In genomic region chr20:25198663-25199363, GRCh38 we compare ENCODE assay signal across 14 cellular contexts. TPM values are rescaled to one million over a fixed set of nuclear protein-coding genes. Genes with fewer than 3 reads are reported as not detected.
DNase-seq lines count a peak whose midpoint lies in the region; ATAC-seq, FAIRE-seq and TF ChIP-seq lines count a peak whose summit lies in the region.
"Had no signal": no experiment of that assay in that cellular context is flagged by ENCODE, and none has a peak within 500 bp of the region (broad histone marks: within the 10 kb centered on the region; RNA-seq: fewer than 3 reads in every experiment).

No MANE protein-coding gene starts in this region.

- peaks cover 24% of the 10 kb centered on the region for H3K4me1 ChIP-seq in CD8-positive, alpha-beta memory T cell (ENCODE audit: insufficient read depth, low read length)
- peaks cover 94% of the 10 kb centered on the region for H3K4me1 ChIP-seq in left ventricle myocardium inferior
- H3K4me1 ChIP-seq in gastrocnemius medialis, result peaks cover 6 to 26% of the 10 kb centered on the region in 2 donors
- peaks cover 11% of the 10 kb centered on the region for H3K4me1 ChIP-seq in upper lobe of right lung

- H3K4me1 Mint-ChIP-seq in CD8-positive, alpha-beta memory T cell, result peaks cover 61 to 76% (median 71%) of the 10 kb centered on the region in 3 donors
- peaks cover 66% of the 10 kb centered on the region for H3K4me1 Mint-ChIP-seq in T-helper 17 cell

- H3K4me3 ChIP-seq in CD8-positive, alpha-beta memory T cell (ENCODE audit: low read length), result no peak overlapping the region
- H3K4me3 ChIP-seq in left ventricle myocardium inferior (peak overlapping the region; percentile 98), gastrocnemius medialis (no peak overlapping the region), upper lobe of right lung (no peak overlapping the region)

- no peaks in the 10 kb centered on the region for H3K9me3 Mint-ChIP-seq in CD8-positive, alpha-beta memory T cell
- H3K9me3 Mint-ChIP-seq: activated naive CD8-positive, alpha-beta T cell treated with anti-CD3 and anti-CD28 coated beads, Interleukin-2, amount 10 ng/mL, durations not matched to agents 7 days and 5 days; stimulated activated naive CD8-positive, alpha-beta T cell treated with anti-CD3 and anti-CD28 coated beads, Interleukin-15, Interleukin-2, amounts not matched to agents 100 ng/mL and 50 ng/mL, for 24 hours had no signal

- peak overlapping the region in 6 of 8 donors; percentile 2 to 89 (median 52) for H3K27ac Mint-ChIP-seq in CD8-positive, alpha-beta memory T cell
- peak overlapping the region; percentile 77 for H3K27ac Mint-ChIP-seq in T-helper 17 cell
- H3K27ac Mint-ChIP-seq: activated naive CD8-positive, alpha-beta T cell treated with anti-CD3 and anti-CD28 coated beads, Interleukin-2, amount 10 ng/mL, durations not matched to agents 7 days and 5 days; stimulated activated naive CD8-positive, alpha-beta T cell treated with anti-CD3 and anti-CD28 coated beads, Interleukin-15, Interleukin-2, amounts not matched to agents 100 ng/mL and 50 ng/mL, for 24 hours had no signal

- CTCF ChIA-PET in CD8-positive, alpha-beta memory T cell (lab: Charles Lee), result no interaction called here

- no peaks in the 10 kb centered on the region for H3K36me3 ChIP-seq in CD8-positive, alpha-beta memory T cell (ENCODE audit: insufficient read depth, low read length)
- H3K36me3 ChIP-seq in left ventricle myocardium inferior (no peaks in the 10 kb centered on the region), gastrocnemius medialis (no peaks in the 10 kb centered on the region), upper lobe of right lung (no peaks in the 10 kb centered on the region)

- peaks cover 0 to 9% (median 7%) of the 10 kb centered on the region in 3 donors for H3K36me3 Mint-ChIP-seq in CD8-positive, alpha-beta memory T cell
- H3K36me3 Mint-ChIP-seq in T-helper 17 cell (ENCODE audit: low read depth), result peaks cover 2% of the 10 kb centered on the region

- H3K27ac ChIP-seq in CD8-positive, alpha-beta memory T cell (ENCODE audit: low read depth, low read length), result no peak overlapping the region
- H3K27ac ChIP-seq in left ventricle myocardium inferior (replicated peaks) (peak overlapping the region; percentile 96), gastrocnemius medialis (peak overlapping the region in 3 of 4 donors; percentile 22 to 36 (median 27)), upper lobe of right lung (no peak overlapping the region)

- peak overlapping the region in 3 of 7 donors; percentile 1 to 90 (median 6) for H3K4me3 Mint-ChIP-seq in CD8-positive, alpha-beta memory T cell
- peak overlapping the region; percentile 21 for H3K4me3 Mint-ChIP-seq in T-helper 17 cell
- H3K4me3 Mint-ChIP-seq: activated naive CD8-positive, alpha-beta T cell treated with anti-CD3 and anti-CD28 coated beads, Interleukin-2, amount 10 ng/mL, durations not matched to agents 7 days and 5 days; stimulated activated naive CD8-positive, alpha-beta T cell treated with anti-CD3 and anti-CD28 coated beads, Interleukin-15, Interleukin-2, amounts not matched to agents 100 ng/mL and 50 ng/mL, for 24 hours had no signal

- no peaks in the 10 kb centered on the region for H3K27me3 ChIP-seq in CD8-positive, alpha-beta memory T cell (ENCODE audit: insufficient read depth, low read length, poor library complexity, severe bottlenecking)
- H3K27me3 ChIP-seq in left ventricle myocardium inferior (ENCODE audit: low read depth) (no peaks in the 10 kb centered on the region), gastrocnemius medialis (no peaks in the 10 kb centered on the region), upper lobe of right lung (no peaks in the 10 kb centered on the region)

- no peak for TF ChIP-seq POLR2A in gastrocnemius medialis (IDR thresholded peaks at IDR 0.05)

- no peak for DNase-seq in CD8-positive, alpha-beta memory T cell
- DNase-seq in T-helper 17 cell (no peak), left ventricle myocardium inferior (no peak), gastrocnemius medialis (no peak), HTR-8/SVneo (ENCODE audit: insufficient read length, low spot score) (no peak), upper lobe of right lung (no peak)
- DNase-seq: activated naive CD8-positive, alpha-beta T cell treated with anti-CD3 and anti-CD28 coated beads, Interleukin-2, amount 10 ng/mL, durations not matched to agents 7 days and 5 days; NCI-H2081; posterior cingulate gyrus; stimulated activated CD4-positive, alpha-beta T cell treated with anti-CD3 and anti-CD28 coated beads, Interleukin-4, amount 100 ng/mL, for 24 hours had no signal

- FAIRE-seq in HTR-8/SVneo (lab: Jason Lieb, UNC), result no peak

- no peaks in the 10 kb centered on the region for H3K27me3 Mint-ChIP-seq in CD8-positive, alpha-beta memory T cell
- no peaks in the 10 kb centered on the region for H3K27me3 Mint-ChIP-seq in T-helper 17 cell
- H3K27me3 Mint-ChIP-seq: stimulated activated naive CD8-positive, alpha-beta T cell treated with anti-CD3 and anti-CD28 coated beads, Interleukin-15, Interleukin-2, amounts not matched to agents 100 ng/mL and 50 ng/mL, for 24 hours had no signal

- ATAC-seq in T-helper 17 cell, result no peak
- no peak for ATAC-seq in gastrocnemius medialis
- ATAC-seq in HG03432 (IDR thresholded peaks at IDR 0.05; ENCODE audit: unreplicated experiment), result no peak
- ATAC-seq in upper lobe of right lung, result no peak
- ATAC-seq: esophagus mucosa, SK-N-SH treated with all-trans-retinoic acid at 6 μM for 48 hours had no signal

- intact Hi-C loops in left ventricle myocardium inferior (cut with micrococcal nuclease), result loop anchor here (10.0 kb wide), 1 partner anchor 196 kb away; the partner anchor contains the start of gene ABHD12
- intact Hi-C loops in gastrocnemius medialis (cut with DNase I; ENCODE audit: low total_unique reads), result loop anchor here (5.0 kb wide), 2 partner anchors 193 to 207 kb away; partner anchors contain the start of genes ABHD12 and APMAP
- intact Hi-C loops in upper lobe of right lung (cut with DNase I), result no loop called here

- POLR2A ChIA-PET in CD8-positive, alpha-beta memory T cell (lab: Charles Lee), result no interaction called here

- TF ChIP-seq CTCF in left ventricle myocardium inferior (IDR thresholded peaks at IDR 0.05; ENCODE audit: borderline replicate concordance), result no peak
- TF ChIP-seq CTCF in gastrocnemius medialis (IDR thresholded peaks at IDR 0.05 in 4 of 5, conservative IDR thresholded peaks at IDR 0.05 in 1 of 5), result no peak
- no peak for TF ChIP-seq CTCF in upper lobe of right lung (IDR thresholded peaks at IDR 0.05)

- no peaks in the 10 kb centered on the region for H3K9me3 ChIP-seq in CD8-positive, alpha-beta memory T cell (ENCODE audit: low read length)
- no peaks in the 10 kb centered on the region for H3K9me3 ChIP-seq in T-helper 17 cell (ENCODE audit: control insufficient read depth, low read length, poor library complexity, severe bottlenecking)
- peaks cover 3% of the 10 kb centered on the region for H3K9me3 ChIP-seq in left ventricle myocardium inferior (replicated peaks)
- no peaks in the 10 kb centered on the region for H3K9me3 ChIP-seq in gastrocnemius medialis
- no peaks in the 10 kb centered on the region for H3K9me3 ChIP-seq in upper lobe of right lung

- in situ Hi-C loops in gastrocnemius medialis (cut with MboI; ENCODE audit: low sequenced_read_pairs in 4 of 4), result loop anchor here in 3 of 4 donors (5.0 to 25.0 kb wide), 5 partner anchors 88 to 212 kb away; partner anchors contain the start of genes ABHD12 (in 1 of the 3), ACSS1 (in 1 of the 3) and APMAP (in 1 of the 3)

RNA-seq across cellular contexts. Expression of gene ENTPD6, which starts 3.3 kb away (rescaled TPM):
- 10 to 100 TPM; 44.2 to 47.0 TPM for total RNA-seq in CD8-positive, alpha-beta memory T cell
- polyA plus RNA-seq in CD8-positive, alpha-beta memory T cell, result 36.2 TPM
- total RNA-seq in T-helper 17 cell (10 to 100 TPM; 62.5 to 63.2 TPM), left ventricle myocardium inferior (106 TPM), gastrocnemius medialis (10 to 100 TPM; 27.0 to 61.1 (median 50.2) TPM), upper lobe of right lung (75.6 TPM)

RNA-seq across cellular contexts. Expression of gene PYGB, which starts 49.1 kb away (rescaled TPM):
- 10 to 100 TPM; 32.5 to 35.7 TPM for total RNA-seq in CD8-positive, alpha-beta memory T cell
- 35.6 TPM for polyA plus RNA-seq in CD8-positive, alpha-beta memory T cell
- 10 to 100 TPM; 28.6 to 53.1 TPM for total RNA-seq in T-helper 17 cell
- total RNA-seq in left ventricle myocardium inferior, result 218 TPM
- total RNA-seq in gastrocnemius medialis, result 10 to 100 TPM; 13.6 to 50.7 (median 27.0) TPM
- total RNA-seq in upper lobe of right lung, result 61.1 TPM

Comparison
In these comparisons a context has a peak if more than half of its experiments do, and no peak if none do; other contexts are left out.
1. H3K27ac ChIP-seq: peak in left ventricle myocardium inferior (single experiment) and gastrocnemius medialis (3 of 4); none in CD8-positive, alpha-beta memory T cell (single experiment) and upper lobe of right lung (single experiment).